In genomic region chr2:72127401-72128058, GRCh38 we compare ENCODE assay signal across 31 cellular contexts. TPM values are rescaled to one million over a fixed set of nuclear protein-coding genes. Genes with fewer than 3 reads are reported as not detected.
DNase-seq lines count a peak whose midpoint lies in the region; ATAC-seq and TF ChIP-seq lines count a peak whose summit lies in the region.
"Had no signal": no experiment of that assay in that cellular context is flagged by ENCODE, and none has a peak within 500 bp of the region (broad histone marks: within the 10 kb centered on the region; RNA-seq: fewer than 3 reads in every experiment).

No MANE protein-coding gene starts in this region.

- no peak overlapping the region for H3K27ac ChIP-seq in coronary artery
- H3K27ac ChIP-seq in thymus (ENCODE audit: low read depth) = peak overlapping the region; percentile 19
- H3K27ac ChIP-seq: A549, Peyer's patch, skin epidermis, thyroid gland had no signal

- no peak for ATAC-seq in activated T-cell treated with anti-CD3 and anti-CD28 coated beads, Interleukin-2, amount 50 U/mL, for 4 hours
- ATAC-seq in natural killer cell (no peak), HG03520 (IDR thresholded peaks at IDR 0.05; ENCODE audit: unreplicated experiment) (no peak)
- ATAC-seq in activated naive CD8-positive, alpha-beta T cell treated with anti-CD3 and anti-CD28 coated beads, Interleukin-2, amount 50 U/mL, for 24 hours = no peak
- ATAC-seq: activated CD4-positive, alpha-beta T cell treated with anti-CD3 and anti-CD28 coated beads for 36 hours; activated T-cell treated with anti-CD3 and anti-CD28 coated beads, Interleukin-2, amount 50 U/mL, for 72 hours; CD8-positive, alpha-beta T cell; left ventricle myocardium superior had no signal

- DNase-seq in activated T-cell treated with anti-CD3 and anti-CD28 coated beads, Interleukin-2, amount 50 U/mL, for 4 hours = peak; percentile 1
- no peak for DNase-seq in activated T-cell treated with anti-CD3 and anti-CD28 coated beads, Interleukin-2, amount 50 U/mL, for 24 hours
- DNase-seq in coronary artery (ENCODE audit: low spot score) (peak; percentile 69), natural killer cell (peak; percentile 9), NCI-H526 treated with DMSO at 0.1 percent for 48 hours (lab: John Stamatoyannopoulos, UW) (no peak)
- DNase-seq in activated naive CD8-positive, alpha-beta T cell treated with anti-CD3 and anti-CD28 coated beads, Interleukin-2, amount 50 U/mL, for 24 hours = no peak
- DNase-seq: activated CD4-positive, alpha-beta T cell treated with anti-CD3 and anti-CD28 coated beads for 36 hours; activated naive CD4-positive, alpha-beta T cell treated with Interleukin-2 at 50 U/mL for 16 hours; activated T-cell treated with anti-CD3 and anti-CD28 coated beads, Interleukin-2, amount 50 U/mL, for 72 hours; amniotic stem cell; cerebellar nuclear complex; effector CD4-positive, alpha-beta T cell; left ventricle myocardium superior; naive B cell; NCI-H1048; NCI-H1694; NCI-H446; NCI-H82; nucleus accumbens; SHP77 treated with DMSO at 0.1 percent for 48 hours; stimulated activated naive CD8-positive, alpha-beta T cell treated with anti-CD3 and anti-CD28 coated beads, Interleukin-15, amount 100 ng/mL, for 72 hours had no signal

- H3K27me3 Mint-ChIP-seq in activated T-cell treated with anti-CD3 and anti-CD28 coated beads, Interleukin-2, amount 50 U/mL, for 4 hours (ENCODE audit: low read depth) = peaks cover 8% of the 10 kb centered on the region
- H3K27me3 Mint-ChIP-seq in activated T-cell treated with anti-CD3 and anti-CD28 coated beads, Interleukin-2, amount 50 U/mL, for 24 hours = peaks cover 26% of the 10 kb centered on the region
- peaks cover 3 to 6% of the 10 kb centered on the region in 2 donors for H3K27me3 Mint-ChIP-seq in natural killer cell (ENCODE audit: low read depth in 2 of 2)
- H3K27me3 Mint-ChIP-seq in activated naive CD8-positive, alpha-beta T cell treated with anti-CD3 and anti-CD28 coated beads, Interleukin-2, amount 50 U/mL, for 24 hours = peaks cover 6% of the 10 kb centered on the region

- 91% methylated on average over 21 of the region's 21 CpGs for WGBS in thymus

- H3K9me3 Mint-ChIP-seq in activated T-cell treated with anti-CD3 and anti-CD28 coated beads, Interleukin-2, amount 50 U/mL, for 4 hours = peaks cover 2% of the 10 kb centered on the region
- H3K9me3 Mint-ChIP-seq in activated T-cell treated with anti-CD3 and anti-CD28 coated beads, Interleukin-2, amount 50 U/mL, for 24 hours = no peaks in the 10 kb centered on the region
- no peaks in the 10 kb centered on the region for H3K9me3 Mint-ChIP-seq in natural killer cell
- peaks cover 4% of the 10 kb centered on the region for H3K9me3 Mint-ChIP-seq in activated naive CD8-positive, alpha-beta T cell treated with anti-CD3 and anti-CD28 coated beads, Interleukin-2, amount 50 U/mL, for 24 hours
- H3K9me3 Mint-ChIP-seq: activated T-cell treated with anti-CD3 and anti-CD28 coated beads, Interleukin-2, amount 50 U/mL, for 72 hours; T-helper 2 cell treated with Interferon-gamma antibody and Interleukin-4, amounts not matched to agents 5 μg/mL and 100 μg/mL, for 36 hours had no signal

- no peak overlapping the region for H3K4me3 Mint-ChIP-seq in activated T-cell treated with anti-CD3 and anti-CD28 coated beads, Interleukin-2, amount 50 U/mL, for 4 hours
- no peak overlapping the region for H3K4me3 Mint-ChIP-seq in activated T-cell treated with anti-CD3 and anti-CD28 coated beads, Interleukin-2, amount 50 U/mL, for 24 hours
- H3K4me3 Mint-ChIP-seq in natural killer cell = no peak overlapping the region
- no peak overlapping the region for H3K4me3 Mint-ChIP-seq in activated naive CD8-positive, alpha-beta T cell treated with anti-CD3 and anti-CD28 coated beads, Interleukin-2, amount 50 U/mL, for 24 hours
- H3K4me3 Mint-ChIP-seq: activated CD4-positive, alpha-beta T cell treated with anti-CD3 and anti-CD28 coated beads for 36 hours; activated T-cell treated with anti-CD3 and anti-CD28 coated beads, Interleukin-2, amount 50 U/mL, for 72 hours; brain; CD8-positive, alpha-beta T cell; naive B cell; stimulated activated naive CD8-positive, alpha-beta T cell treated with anti-CD3 and anti-CD28 coated beads, Interleukin-15, amount 100 ng/mL, for 72 hours; T-helper 2 cell treated with Interferon-gamma antibody and Interleukin-4, amounts not matched to agents 5 μg/mL and 100 μg/mL, for 36 hours had no signal

- intact Hi-C loops in natural killer cell (cut with micrococcal nuclease) = no loop called here

- H3K36me3 Mint-ChIP-seq in activated T-cell treated with anti-CD3 and anti-CD28 coated beads, Interleukin-2, amount 50 U/mL, for 4 hours (ENCODE audit: insufficient read depth) = no peaks in the 10 kb centered on the region
- no peaks in the 10 kb centered on the region for H3K36me3 Mint-ChIP-seq in activated T-cell treated with anti-CD3 and anti-CD28 coated beads, Interleukin-2, amount 50 U/mL, for 24 hours (ENCODE audit: low read depth)
- no peaks in the 10 kb centered on the region for H3K36me3 Mint-ChIP-seq in natural killer cell
- no peaks in the 10 kb centered on the region for H3K36me3 Mint-ChIP-seq in activated naive CD8-positive, alpha-beta T cell treated with anti-CD3 and anti-CD28 coated beads, Interleukin-2, amount 50 U/mL, for 24 hours (ENCODE audit: low read depth)
- H3K36me3 Mint-ChIP-seq: brain; CD8-positive, alpha-beta T cell; naive B cell had no signal

- TF ChIP-seq CTCF in coronary artery (IDR thresholded peaks at IDR 0.05) (no peak), natural killer cell (IDR thresholded peaks at IDR 0.05) (no peak)

- H3K27ac Mint-ChIP-seq in activated T-cell treated with anti-CD3 and anti-CD28 coated beads, Interleukin-2, amount 50 U/mL, for 24 hours = no peak overlapping the region
- no peak overlapping the region for H3K27ac Mint-ChIP-seq in natural killer cell
- H3K27ac Mint-ChIP-seq in activated naive CD8-positive, alpha-beta T cell treated with anti-CD3 and anti-CD28 coated beads, Interleukin-2, amount 50 U/mL, for 24 hours = no peak overlapping the region
- H3K27ac Mint-ChIP-seq: activated CD4-positive, alpha-beta T cell treated with anti-CD3 and anti-CD28 coated beads for 36 hours; activated T-cell treated with anti-CD3 and anti-CD28 coated beads, Interleukin-2, amount 50 U/mL, for 72 hours; brain; CD8-positive, alpha-beta T cell; naive B cell; stimulated activated naive CD8-positive, alpha-beta T cell treated with anti-CD3 and anti-CD28 coated beads, Interleukin-15, amount 100 ng/mL, for 72 hours; T-helper 2 cell treated with Interferon-gamma antibody and Interleukin-4, amounts not matched to agents 5 μg/mL and 100 μg/mL, for 36 hours had no signal

- no peaks in the 10 kb centered on the region for H3K9me3 ChIP-seq in thymus (ENCODE audit: control insufficient read depth)
- H3K9me3 ChIP-seq: A549, Peyer's patch, thyroid gland had no signal

- no peak overlapping the region for H3K4me3 ChIP-seq in coronary artery
- H3K4me3 ChIP-seq in thymus (ENCODE audit: low read length) = no peak overlapping the region
- H3K4me3 ChIP-seq: A549, Peyer's patch, skin epidermis, thyroid gland had no signal

- H3K4me1 ChIP-seq in thymus (ENCODE audit: control insufficient read depth, insufficient read depth, low read length) = no peaks in the 10 kb centered on the region
- H3K4me1 ChIP-seq: A549, Peyer's patch had no signal

- H3K27me3 ChIP-seq in thymus (ENCODE audit: control insufficient read depth, insufficient read depth) = no peaks in the 10 kb centered on the region
- H3K27me3 ChIP-seq: Peyer's patch, thyroid gland had no signal

- no peaks in the 10 kb centered on the region for H3K36me3 ChIP-seq in thymus (ENCODE audit: control insufficient read depth, insufficient read depth)
- H3K36me3 ChIP-seq: Peyer's patch had no signal

- H3K4me1 Mint-ChIP-seq in activated T-cell treated with anti-CD3 and anti-CD28 coated beads, Interleukin-2, amount 50 U/mL, for 4 hours (ENCODE audit: low read depth) = no peaks in the 10 kb centered on the region
- no peaks in the 10 kb centered on the region for H3K4me1 Mint-ChIP-seq in activated T-cell treated with anti-CD3 and anti-CD28 coated beads, Interleukin-2, amount 50 U/mL, for 24 hours (ENCODE audit: low read depth)
- H3K4me1 Mint-ChIP-seq in natural killer cell = no peaks in the 10 kb centered on the region
- no peaks in the 10 kb centered on the region for H3K4me1 Mint-ChIP-seq in activated naive CD8-positive, alpha-beta T cell treated with anti-CD3 and anti-CD28 coated beads, Interleukin-2, amount 50 U/mL, for 24 hours
- H3K4me1 Mint-ChIP-seq: activated CD4-positive, alpha-beta T cell treated with anti-CD3 and anti-CD28 coated beads for 36 hours had no signal

RNA-seq across cellular contexts. Expression of gene CYP26B1, which starts 20.1 kb away (rescaled TPM):
- under 1 TPM in 1 of 3 donors, not detected in 2; 0.16 TPM for total RNA-seq in activated T-cell treated with anti-CD3 and anti-CD28 coated beads, Interleukin-2, amount 50 U/mL, for 4 hours
- total RNA-seq in natural killer cell = not detected
- 5.6 TPM for polyA plus RNA-seq in thymus
- total RNA-seq: activated CD4-positive, alpha-beta T cell treated with anti-CD3 and anti-CD28 coated beads for 36 hours; activated CD8-positive, alpha-beta memory T cell treated with anti-CD3 and anti-CD28 coated beads for 36 hours; activated T-cell treated with anti-CD3 and anti-CD28 coated beads, Interleukin-2, amount 50 U/mL, for 72 hours; CD8-positive, alpha-beta T cell had no signal

Comparison
In these comparisons a context has a peak if more than half of its experiments do, and no peak if none do; other contexts are left out.
1. DNase-seq: peak in activated T-cell treated with anti-CD3 and anti-CD28 coated beads, Interleukin-2, amount 50 U/mL, for 4 hours (single experiment), coronary artery (single experiment) and natural killer cell (single experiment); none in activated T-cell treated with anti-CD3 and anti-CD28 coated beads, Interleukin-2, amount 50 U/mL, for 24 hours (single experiment), activated naive CD8-positive, alpha-beta T cell treated with anti-CD3 and anti-CD28 coated beads, Interleukin-2, amount 50 U/mL, for 24 hours (single experiment) and NCI-H526 treated with DMSO at 0.1 percent for 48 hours (single experiment).